ENCODE assay signal across 1 cellular context in the genomic region with DNA sequence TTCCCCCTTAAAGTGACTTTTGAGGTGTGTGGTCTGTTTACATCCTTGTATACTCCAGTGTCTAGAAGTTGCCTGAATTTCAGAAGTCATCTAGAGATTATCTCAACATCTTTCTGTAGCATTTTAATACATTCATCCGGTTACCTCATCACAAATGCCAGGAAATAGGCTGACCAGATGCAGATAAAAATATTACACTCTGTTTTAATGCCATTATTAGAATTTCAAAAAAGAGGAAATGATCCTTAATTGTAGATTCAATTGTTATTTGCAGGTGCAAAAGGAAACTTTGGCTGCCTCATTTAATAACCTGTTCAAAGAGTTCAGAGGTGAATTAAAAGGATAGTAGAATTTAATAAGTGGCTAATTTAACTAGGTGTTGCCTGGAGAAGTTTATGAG.
TF ChIP-seq lines count a peak whose summit lies in the region.

No MANE protein-coding gene starts in this region.

TF ChIP-seq in GM12878, 131 proteins besides CTCF, POLR2A, EP300 and RAD21 (continued from another document):
- TF ChIP-seq, protein P1, sequence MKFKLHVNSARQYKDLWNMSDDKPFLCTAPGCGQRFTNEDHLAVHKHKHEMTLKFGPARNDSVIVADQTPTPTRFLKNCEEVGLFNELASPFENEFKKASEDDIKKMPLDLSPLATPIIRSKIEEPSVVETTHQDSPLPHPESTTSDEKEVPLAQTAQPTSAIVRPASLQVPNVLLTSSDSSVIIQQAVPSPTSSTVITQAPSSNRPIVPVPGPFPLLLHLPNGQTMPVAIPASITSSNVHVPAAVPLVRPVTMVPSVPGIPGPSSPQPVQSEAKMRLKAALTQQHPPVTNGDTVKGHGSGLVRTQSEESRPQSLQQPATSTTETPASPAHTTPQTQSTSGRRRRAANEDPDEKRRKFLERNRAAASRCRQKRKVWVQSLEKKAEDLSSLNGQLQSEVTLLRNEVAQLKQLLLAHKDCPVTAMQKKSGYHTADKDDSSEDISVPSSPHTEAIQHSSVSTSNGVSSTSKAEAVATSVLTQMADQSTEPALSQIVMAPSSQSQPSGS (IDR thresholded peaks at IDR 0.05; ENCODE audit: low read length) = 0 out of 2 replicates have a peak, but pooled peaks have one; percentile 30
- TF ChIP-seq ETV6 (conservative IDR thresholded peaks at IDR 0.05 in 1 of 2, IDR thresholded peaks at IDR 0.05 in 1 of 2; ENCODE audit: borderline replicate concordance in 1 of 2, low read depth in 1 of 2) (no peak), KLF5 (IDR thresholded peaks at IDR 0.05; ENCODE audit: partially characterized antibody) (no peak), NFIC (IDR thresholded peaks at IDR 0.05; ENCODE audit: low read depth, low read length) (peak; percentile 51; the same call in 1 of the 2 replicates), ATF7 (IDR thresholded peaks at IDR 0.05; ENCODE audit: low read depth) (0 out of 2 replicates have a peak, but pooled peaks have one; percentile 13), FOXM1 (IDR thresholded peaks at IDR 0.05; ENCODE audit: low read depth, low read length) (no peak; the same call in 1 of the 2 replicates), SMAD1 (IDR thresholded peaks at IDR 0.05; ENCODE audit: low read depth, partially characterized antibody) (no peak), NRF1 (conservative IDR thresholded peaks at IDR 0.05; ENCODE audit: low read depth, low read length) (no peak)
- TF ChIP-seq, protein P2, sequence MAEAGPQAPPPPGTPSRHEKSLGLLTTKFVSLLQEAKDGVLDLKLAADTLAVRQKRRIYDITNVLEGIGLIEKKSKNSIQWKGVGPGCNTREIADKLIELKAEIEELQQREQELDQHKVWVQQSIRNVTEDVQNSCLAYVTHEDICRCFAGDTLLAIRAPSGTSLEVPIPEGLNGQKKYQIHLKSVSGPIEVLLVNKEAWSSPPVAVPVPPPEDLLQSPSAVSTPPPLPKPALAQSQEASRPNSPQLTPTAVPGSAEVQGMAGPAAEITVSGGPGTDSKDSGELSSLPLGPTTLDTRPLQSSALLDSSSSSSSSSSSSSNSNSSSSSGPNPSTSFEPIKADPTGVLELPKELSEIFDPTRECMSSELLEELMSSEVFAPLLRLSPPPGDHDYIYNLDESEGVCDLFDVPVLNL (IDR thresholded peaks at IDR 0.05; ENCODE audit: low read depth, low read length) = no peak
- TF ChIP-seq, protein P3, sequence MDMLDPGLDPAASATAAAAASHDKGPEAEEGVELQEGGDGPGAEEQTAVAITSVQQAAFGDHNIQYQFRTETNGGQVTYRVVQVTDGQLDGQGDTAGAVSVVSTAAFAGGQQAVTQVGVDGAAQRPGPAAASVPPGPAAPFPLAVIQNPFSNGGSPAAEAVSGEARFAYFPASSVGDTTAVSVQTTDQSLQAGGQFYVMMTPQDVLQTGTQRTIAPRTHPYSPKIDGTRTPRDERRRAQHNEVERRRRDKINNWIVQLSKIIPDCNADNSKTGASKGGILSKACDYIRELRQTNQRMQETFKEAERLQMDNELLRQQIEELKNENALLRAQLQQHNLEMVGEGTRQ (IDR thresholded peaks at IDR 0.05; ENCODE audit: borderline replicate concordance, low read depth, low read length) = no peak
TF ChIP-seq in GM12878: peak in this region for 6.
